In genomic region chr3:133506215-133506901, GRCh38 we compare ENCODE assay signal across 8 cellular contexts.
DNase-seq lines count a peak whose midpoint lies in the region; ATAC-seq lines count a peak whose summit lies in the region.

No MANE protein-coding gene starts in this region.

- peaks cover 3 to 4% of the 10 kb centered on the region in 2 donors for H3K9me3 Mint-ChIP-seq in activated naive CD4-positive, alpha-beta T cell treated with anti-CD3 and anti-CD28 coated beads, Interleukin-2, amount 50 U/mL, for 72 hours
- H3K9me3 Mint-ChIP-seq in naive thymus-derived CD8-positive, alpha-beta T cell: no peaks in the 10 kb centered on the region

- H3K27ac Mint-ChIP-seq in activated naive CD4-positive, alpha-beta T cell treated with anti-CD3 and anti-CD28 coated beads, Interleukin-2, amount 50 U/mL, for 72 hours: peak overlapping the region; percentile 56 to 84
- H3K27ac Mint-ChIP-seq in naive thymus-derived CD8-positive, alpha-beta T cell: peak overlapping the region; percentile 84 to 98 (median 94)

- peak; percentile 91 for ATAC-seq in GM19324 (IDR thresholded peaks at IDR 0.05; ENCODE audit: low FRiP score, unreplicated experiment)
- ATAC-seq in HG03342 (IDR thresholded peaks at IDR 0.05; ENCODE audit: unreplicated experiment): peak; percentile 98
- peak; percentile 96 to 97 for ATAC-seq in activated naive CD4-positive, alpha-beta T cell treated with anti-CD3 and anti-CD28 coated beads, Interleukin-2, amount 50 U/mL, for 72 hours
- peak; percentile 96 for ATAC-seq in naive thymus-derived CD8-positive, alpha-beta T cell

- no peaks in the 10 kb centered on the region for H3K27me3 Mint-ChIP-seq in naive thymus-derived CD8-positive, alpha-beta T cell

- H3K4me1 Mint-ChIP-seq in naive thymus-derived CD8-positive, alpha-beta T cell: peaks cover 8 to 25% (median 15%) of the 10 kb centered on the region in 4 donors

- H3K4me3 Mint-ChIP-seq in naive thymus-derived CD8-positive, alpha-beta T cell: peak overlapping the region; percentile 73 to 90 (median 85)

- POLR2A ChIA-PET in naive thymus-derived CD8-positive, alpha-beta T cell (lab: Charles Lee): interaction anchor here (4.0 to 4.6 kb wide), 2 partner anchors 14 to 66 kb away, joined by 16 to 29 read pairs; partner anchors contain the start of gene CDV3

- peaks cover 0 to 6% of the 10 kb centered on the region in 2 donors for H3K36me3 Mint-ChIP-seq in activated naive CD4-positive, alpha-beta T cell treated with anti-CD3 and anti-CD28 coated beads, Interleukin-2, amount 50 U/mL, for 72 hours
- H3K36me3 Mint-ChIP-seq in naive thymus-derived CD8-positive, alpha-beta T cell: no peaks in the 10 kb centered on the region

- DNase-seq in CD1c-positive myeloid dendritic cell (ENCODE audit: extremely low spot score): peak; percentile 56
- DNase-seq in activated naive CD4-positive, alpha-beta T cell treated with anti-CD3 and anti-CD28 coated beads, Interleukin-2, amount 50 U/mL, for 72 hours (ENCODE audit: low spot score in 2 of 2): peak in 1 of 2 donors; percentile 24
- peak in 5 of 10 donors; percentile 22 to 54 (median 44) for DNase-seq in naive thymus-derived CD8-positive, alpha-beta T cell
- no peak for DNase-seq in NCI-H345 (lab: John Stamatoyannopoulos, UW)
- no peak for DNase-seq in SKM-1 treated with dmso at 0.1 percent for 144 hours (lab: John Stamatoyannopoulos, UW; ENCODE audit: unreplicated experiment)
- DNase-seq in NCI-H2107 treated with DMSO at 0.1 percent for 48 hours (lab: John Stamatoyannopoulos, UW; ENCODE audit: unreplicated experiment): no peak
